Comparison of ENCODE assay signal across 8 cellular contexts in genomic region chr16:22192261-22193133, GRCh38. TPM values are rescaled to one million over a fixed set of nuclear protein-coding genes. Genes with fewer than 3 reads are reported as not detected.
DNase-seq lines count a peak whose midpoint lies in the region; ATAC-seq and TF ChIP-seq lines count a peak whose summit lies in the region.

No MANE protein-coding gene starts in this region.

- no peaks in the 10 kb centered on the region for H3K27me3 ChIP-seq in subcutaneous abdominal adipose tissue (ENCODE audit: control insufficient read depth in 5 of 5, insufficient read depth in 4 of 5, low read length in 5 of 5)

- no peaks in the 10 kb centered on the region for H3K9me3 ChIP-seq in subcutaneous abdominal adipose tissue (ENCODE audit: control insufficient read depth in 5 of 5, low read length in 5 of 5)

- H3K4me1 ChIP-seq in subcutaneous abdominal adipose tissue (ENCODE audit: control insufficient read depth in 5 of 5, insufficient read depth in 5 of 5, low read length in 5 of 5) = peaks cover 16 to 64% (median 54%) of the 10 kb centered on the region in 5 donors

- H3K4me3 Mint-ChIP-seq in activated T-cell treated with anti-CD3 and anti-CD28 coated beads, Interleukin-2, amount 50 U/mL, for 72 hours = peak overlapping the region; percentile 87 to 91

- H3K4me1 Mint-ChIP-seq in activated T-cell treated with anti-CD3 and anti-CD28 coated beads, Interleukin-2, amount 50 U/mL, for 72 hours (ENCODE audit: low read depth) = peaks cover 71% of the 10 kb centered on the region

- peak overlapping the region; percentile 97 for H3K27ac ChIP-seq in subcutaneous abdominal adipose tissue (ENCODE audit: low read depth, low read length)

- no peaks in the 10 kb centered on the region for H3K27me3 Mint-ChIP-seq in activated T-cell treated with anti-CD3 and anti-CD28 coated beads, Interleukin-2, amount 50 U/mL, for 72 hours (ENCODE audit: low read depth)

- DNase-seq in ELF-1 (ENCODE audit: low read depth, low spot score) = peak; percentile 51
- DNase-seq in OCI-M1 (lab: John Stamatoyannopoulos, UW) = peak; percentile 96
- DNase-seq in activated T-cell treated with anti-CD3 and anti-CD28 coated beads, Interleukin-2, amount 50 U/mL, for 72 hours = peak; percentile 87 to 91
- peak; percentile 98 for DNase-seq in fibroblast of the aortic adventitia (ENCODE audit: low read depth)
- peak in 50 of 56 donors; percentile 3 to 75 (median 39) for DNase-seq in nucleus accumbens (lab: John Stamatoyannopoulos, UW)
- DNase-seq in NCI-H1436 treated with DMSO at 0.1 percent for 48 hours (lab: John Stamatoyannopoulos, UW) = no peak

- peaks cover 3 to 6% of the 10 kb centered on the region in 2 donors for H3K36me3 Mint-ChIP-seq in activated T-cell treated with anti-CD3 and anti-CD28 coated beads, Interleukin-2, amount 50 U/mL, for 72 hours (ENCODE audit: insufficient read depth in 2 of 2)

- peak overlapping the region; percentile 62 for H3K4me3 ChIP-seq in fibroblast of the aortic adventitia (ENCODE audit: low read depth, low read length)
- peak overlapping the region; percentile 54 to 72 (median 66) for H3K4me3 ChIP-seq in subcutaneous abdominal adipose tissue (ENCODE audit: low read depth in 1 of 5, low read length in 5 of 5)

- H3K36me3 ChIP-seq in subcutaneous abdominal adipose tissue (ENCODE audit: control insufficient read depth in 5 of 5, insufficient read depth in 5 of 5, low read length in 5 of 5) = no peaks in the 10 kb centered on the region

- ATAC-seq in HG03097 (IDR thresholded peaks at IDR 0.05; ENCODE audit: low FRiP score, unreplicated experiment) = peak; percentile 16
- ATAC-seq in activated T-cell treated with anti-CD3 and anti-CD28 coated beads, Interleukin-2, amount 50 U/mL, for 72 hours (replicated peaks in 1 of 2) = peak; percentile 20 to 25

- H3K27ac Mint-ChIP-seq in activated T-cell treated with anti-CD3 and anti-CD28 coated beads, Interleukin-2, amount 50 U/mL, for 72 hours = peak overlapping the region; percentile 86

- peak overlapping the region; percentile 22 to 81 (median 77) for H3K9ac ChIP-seq in subcutaneous abdominal adipose tissue (ENCODE audit: low read length in 5 of 5)

- H3K9me3 Mint-ChIP-seq in activated T-cell treated with anti-CD3 and anti-CD28 coated beads, Interleukin-2, amount 50 U/mL, for 72 hours = peaks cover 0 to 7% of the 10 kb centered on the region in 2 donors

- no peak for TF ChIP-seq CTCF in fibroblast of the aortic adventitia (IDR thresholded peaks at IDR 0.05; ENCODE audit: insufficient read depth, low read length)

RNA-seq across cellular contexts. Expression of gene EEF2K, which starts 13.6 kb away (rescaled TPM):
- total RNA-seq in activated T-cell treated with anti-CD3 and anti-CD28 coated beads, Interleukin-2, amount 50 U/mL, for 72 hours = 10 to 100 TPM; 19.4 to 23.9 TPM
- 34.4 and 57.3 TPM in 2 replicates for total RNA-seq in fibroblast of the aortic adventitia (ENCODE audit: low replicate concordance)

RNA-seq across cellular contexts. Expression of gene SDR42E2, which starts 30.2 kb away (rescaled TPM):
- total RNA-seq in activated T-cell treated with anti-CD3 and anti-CD28 coated beads, Interleukin-2, amount 50 U/mL, for 72 hours = under 1 TPM in 1 of 2 donors, not detected in 1; 0.19 TPM
- total RNA-seq in fibroblast of the aortic adventitia (ENCODE audit: low replicate concordance) = not detected in 2 replicates
